13 cellular contexts compared by ENCODE assay signal in genomic region chr10:95837368-95837776, GRCh38.
DNase-seq lines count a peak whose midpoint lies in the region; ATAC-seq and TF ChIP-seq lines count a peak whose summit lies in the region.
"Had no signal": no experiment of that assay in that cellular context is flagged by ENCODE, and none has a peak within 500 bp of the region (broad histone marks: within the 10 kb centered on the region; RNA-seq: fewer than 3 reads in every experiment).

No MANE protein-coding gene starts in this region.

- H3F3A ChIP-seq in GM23248 (ENCODE audit: insufficient read depth): no peaks in the 10 kb centered on the region

- no peak overlapping the region for H2AFZ ChIP-seq in GM23248

- CTCF ChIA-PET in activated CD8-positive, alpha-beta T cell treated with anti-CD3 and anti-CD28 coated beads for 36 hours (lab: Charles Lee): interaction anchor here (15.6 kb wide), 1 partner anchor 143 kb away, joined by 262 read pairs; the partner anchor contains the start of gene TCTN3
- CTCF ChIA-PET in T-cell (lab: Charles Lee): interaction anchor here in 1 of 2 donors (10.9 kb wide), 1 partner anchor 143 kb away, joined by 173 read pairs; the partner anchor contains the start of gene TCTN3

- no peak overlapping the region for H3K4me3 ChIP-seq in sigmoid colon
- no peak overlapping the region for H3K4me3 ChIP-seq in GM23248
- H3K4me3 ChIP-seq: testis had no signal

- H3K9me2 ChIP-seq in GM23248 (ENCODE audit: insufficient read depth): no peaks in the 10 kb centered on the region

- in situ Hi-C loops in GM23248 (cut with MboI): no loop called here

- H3K4me3 Mint-ChIP-seq in activated CD8-positive, alpha-beta T cell treated with anti-CD3 and anti-CD28 coated beads for 36 hours: no peak overlapping the region
- no peak overlapping the region for H3K4me3 Mint-ChIP-seq in T-cell

- POLR2A ChIA-PET in activated CD8-positive, alpha-beta T cell treated with anti-CD3 and anti-CD28 coated beads for 36 hours (lab: Charles Lee): no interaction called here
- POLR2A ChIA-PET in T-cell (lab: Charles Lee): no interaction called here

- no peaks in the 10 kb centered on the region for H3K79me2 ChIP-seq in GM23248 (ENCODE audit: insufficient read depth)

- no peaks in the 10 kb centered on the region for H4K20me1 ChIP-seq in GM23248 (ENCODE audit: insufficient read depth)

- intact Hi-C loops in activated CD8-positive, alpha-beta T cell treated with anti-CD3 and anti-CD28 coated beads for 36 hours (cut with micrococcal nuclease): no loop called here
- intact Hi-C loops in sigmoid colon (cut with DNase I): no loop called here

- H3K27ac Mint-ChIP-seq in activated CD8-positive, alpha-beta T cell treated with anti-CD3 and anti-CD28 coated beads for 36 hours: peak overlapping the region; percentile 69
- no peak overlapping the region for H3K27ac Mint-ChIP-seq in T-cell

- H3K27me3 ChIP-seq in sigmoid colon: no peaks in the 10 kb centered on the region
- peaks cover 3% of the 10 kb centered on the region; the same call in 1 of the 2 replicates for H3K27me3 ChIP-seq in GM23248 (replicated peaks; ENCODE audit: insufficient read depth)
- H3K27me3 ChIP-seq: testis had no signal

- no peak overlapping the region for H3K9ac ChIP-seq in GM23248

- no peaks in the 10 kb centered on the region for H3K36me3 Mint-ChIP-seq in activated CD8-positive, alpha-beta T cell treated with anti-CD3 and anti-CD28 coated beads for 36 hours (ENCODE audit: low read depth)
- no peaks in the 10 kb centered on the region for H3K36me3 Mint-ChIP-seq in T-cell

- no peaks in the 10 kb centered on the region for H3K9me3 Mint-ChIP-seq in activated CD8-positive, alpha-beta T cell treated with anti-CD3 and anti-CD28 coated beads for 36 hours
- no peaks in the 10 kb centered on the region for H3K9me3 Mint-ChIP-seq in T-cell

- H3K4me2 ChIP-seq in GM23248 (ENCODE audit: unreplicated experiment): no peak overlapping the region

- H3K27ac ChIP-seq in sigmoid colon: peak overlapping the region; percentile 33 to 62 (median 54)
- H3K27ac ChIP-seq in GM23248: no peak overlapping the region
- H3K27ac ChIP-seq: testis had no signal

- H3K27me3 Mint-ChIP-seq in activated CD8-positive, alpha-beta T cell treated with anti-CD3 and anti-CD28 coated beads for 36 hours: peaks cover 1% of the 10 kb centered on the region
- peaks cover 0 to 2% of the 10 kb centered on the region in 2 donors for H3K27me3 Mint-ChIP-seq in T-cell

- no peak for TF ChIP-seq CTCF in activated CD8-positive, alpha-beta T cell treated with anti-CD3 and anti-CD28 coated beads for 36 hours (IDR thresholded peaks at IDR 0.05)
- TF ChIP-seq CTCF in sigmoid colon (IDR thresholded peaks at IDR 0.05): no peak

- H3K9me3 ChIP-seq in sigmoid colon (no peaks in the 10 kb centered on the region), GM23248 (ENCODE audit: low read depth) (no peaks in the 10 kb centered on the region)
- H3K9me3 ChIP-seq: testis had no signal

- H3K4me1 ChIP-seq in sigmoid colon (peaks cover 0 to 49% (median 26%) of the 10 kb centered on the region in 4 donors), GM23248 (ENCODE audit: insufficient read depth) (no peaks in the 10 kb centered on the region)
- H3K4me1 ChIP-seq: testis had no signal

- peak; percentile 21 for ATAC-seq in GM18867 (IDR thresholded peaks at IDR 0.05; ENCODE audit: unreplicated experiment)
- ATAC-seq in HG02623 (IDR thresholded peaks at IDR 0.05; ENCODE audit: unreplicated experiment): peak; percentile 17
- no peak for ATAC-seq in activated CD8-positive, alpha-beta T cell treated with anti-CD3 and anti-CD28 coated beads for 36 hours
- ATAC-seq in T-cell (replicated peaks in 1 of 4): no peak

- 55 to 67% methylated on average over 1 of the region's 1 CpG for WGBS in sigmoid colon, 2 donors
- WGBS in GM23248 (ENCODE audit: low coverage in 1 of 2, low lambda C conversion rate in 2 of 2, missing lambda C conversion rate in 2 of 2), 2 experiments: 26 to 28% methylated on average over 1 of the region's 1 CpG

- DNase-seq in activated CD8-positive, alpha-beta T cell treated with anti-CD3 and anti-CD28 coated beads for 36 hours: no peak
- DNase-seq in sigmoid colon (no peak), ecto neural progenitor cell (ENCODE audit: low spot score) (no peak), T-cell (no peak), NCI-H146 (lab: John Stamatoyannopoulos, UW) (no peak), GM23248 (no peak)
- DNase-seq: activated gamma-delta T cell treated with Interleukin-2 at 50 U/mL for 16 hours, Calu3, NCI-H2227 treated with DMSO at 0.1 percent for 48 hours, small intestine, testis had no signal

- TF ChIP-seq POLR2A in sigmoid colon (IDR thresholded peaks at IDR 0.05): no peak

- H3K36me3 ChIP-seq in sigmoid colon (no peaks in the 10 kb centered on the region), GM23248 (ENCODE audit: low read depth) (no peaks in the 10 kb centered on the region)

- TF ChIP-seq EP300 in sigmoid colon (IDR thresholded peaks at IDR 0.05): no peak

- peaks cover 29% of the 10 kb centered on the region for H3K4me1 Mint-ChIP-seq in activated CD8-positive, alpha-beta T cell treated with anti-CD3 and anti-CD28 coated beads for 36 hours (ENCODE audit: low read depth)
- peaks cover 7 to 33% (median 12%) of the 10 kb centered on the region in 3 donors for H3K4me1 Mint-ChIP-seq in T-cell

Comparison
In these comparisons a context has a peak if more than half of its experiments do, and no peak if none do; other contexts are left out.
1. ATAC-seq: peak in GM18867 (single experiment) and HG02623 (single experiment); none in activated CD8-positive, alpha-beta T cell treated with anti-CD3 and anti-CD28 coated beads for 36 hours (single experiment) and T-cell (0 of 4).